Comparison of ENCODE assay signal across 32 cellular contexts in genomic region chr16:80564394-80564793, GRCh38. TPM values are rescaled to one million over a fixed set of nuclear protein-coding genes. Genes with fewer than 3 reads are reported as not detected.
DNase-seq lines count a peak whose midpoint lies in the region; ATAC-seq and TF ChIP-seq lines count a peak whose summit lies in the region.
"Had no signal": no experiment of that assay in that cellular context is flagged by ENCODE, and none has a peak within 500 bp of the region (broad histone marks: within the 10 kb centered on the region; RNA-seq: fewer than 3 reads in every experiment).

No MANE protein-coding gene starts in this region.

- TF ChIP-seq POLR2A in esophagus muscularis mucosa (IDR thresholded peaks at IDR 0.05; ENCODE audit: low read depth) = no peak

- POLR2A ChIA-PET in activated CD8-positive, alpha-beta T cell treated with anti-CD3 and anti-CD28 coated beads for 36 hours (lab: Charles Lee) = interaction anchor here (0.6 to 1.0 kb wide), 2 partner anchors 156 to 261 kb away, joined by 3 read pairs; no protein-coding TSS in a partner anchor
- POLR2A ChIA-PET in naive thymus-derived CD4-positive, alpha-beta T cell (lab: Charles Lee) = interaction anchor here (0.8 to 2.6 kb wide), 4 partner anchors 12 to 23 kb away, joined by 3 to 10 read pairs (median 4); partner anchors contain the start of gene DYNLRB2

- no peaks in the 10 kb centered on the region for H3K9me2 ChIP-seq in DOHH2 (replicated peaks; ENCODE audit: control insufficient read depth, low read length)

- 66% methylated on average over 7 of the region's 7 CpGs for WGBS in esophagus muscularis mucosa

- H3K36me3 Mint-ChIP-seq in activated naive CD4-positive, alpha-beta T cell treated with anti-CD3 and anti-CD28 coated beads, Interleukin-2, amount 10 ng/mL, durations not matched to agents 7 days and 5 days = peaks cover 6% of the 10 kb centered on the region
- H3K36me3 Mint-ChIP-seq in activated CD8-positive, alpha-beta T cell treated with anti-CD3 and anti-CD28 coated beads for 36 hours (ENCODE audit: low read depth) = no peaks in the 10 kb centered on the region
- peaks cover 0 to 18% (median 0%) of the 10 kb centered on the region in 5 donors for H3K36me3 Mint-ChIP-seq in naive thymus-derived CD4-positive, alpha-beta T cell
- H3K36me3 Mint-ChIP-seq: activated CD4-positive, alpha-beta memory T cell treated with anti-CD3 and anti-CD28 coated beads for 36 hours had no signal

- H3K4me1 ChIP-seq in DOHH2 (ENCODE audit: control insufficient read depth, low read length) (peaks cover 9% of the 10 kb centered on the region), esophagus muscularis mucosa (no peaks in the 10 kb centered on the region)
- peaks cover 14 to 17% of the 10 kb centered on the region in 2 donors for H3K4me1 ChIP-seq in naive thymus-derived CD4-positive, alpha-beta T cell (ENCODE audit: control insufficient read depth in 2 of 2, insufficient read depth in 2 of 2, low read length in 2 of 2)
- H3K4me1 ChIP-seq: A549, testis had no signal

- no peak overlapping the region for H3K4me3 Mint-ChIP-seq in activated naive CD4-positive, alpha-beta T cell treated with anti-CD3 and anti-CD28 coated beads, Interleukin-2, amount 10 ng/mL, durations not matched to agents 7 days and 5 days
- H3K4me3 Mint-ChIP-seq in activated CD8-positive, alpha-beta T cell treated with anti-CD3 and anti-CD28 coated beads for 36 hours = no peak overlapping the region
- peak overlapping the region in 9 of 10 donors; percentile 31 to 74 (median 61) for H3K4me3 Mint-ChIP-seq in naive thymus-derived CD4-positive, alpha-beta T cell
- H3K4me3 Mint-ChIP-seq: activated CD4-positive, alpha-beta memory T cell treated with anti-CD3 and anti-CD28 coated beads for 36 hours; endodermal cell had no signal

- peak; percentile 43 for ATAC-seq in activated CD8-positive, alpha-beta T cell treated with anti-CD3 and anti-CD28 coated beads for 36 hours
- ATAC-seq in naive thymus-derived CD4-positive, alpha-beta T cell = peak; percentile 38
- ATAC-seq in GM21447 (IDR thresholded peaks at IDR 0.05; ENCODE audit: unreplicated experiment) = no peak
- ATAC-seq: A549, K562, left ventricle myocardium superior, right cardiac atrium had no signal

- H3K36me3 ChIP-seq in DOHH2 (ENCODE audit: control insufficient read depth, low read length) (no peaks in the 10 kb centered on the region), esophagus muscularis mucosa (no peaks in the 10 kb centered on the region)
- H3K36me3 ChIP-seq in naive thymus-derived CD4-positive, alpha-beta T cell (ENCODE audit: control insufficient read depth in 2 of 3, insufficient read depth in 3 of 3, low read length in 3 of 3) = no peaks in the 10 kb centered on the region
- H3K36me3 ChIP-seq: neutrophil had no signal

- H3K27ac ChIP-seq in DOHH2 (ENCODE audit: low read depth, low read length) (no peak overlapping the region), esophagus muscularis mucosa (replicated peaks in 1 of 4) (no peak overlapping the region)
- H3K27ac ChIP-seq in naive thymus-derived CD4-positive, alpha-beta T cell (ENCODE audit: low read depth, low read length) = peak overlapping the region; percentile 11
- H3K27ac ChIP-seq: A549, neutrophil, testis had no signal

- no peaks in the 10 kb centered on the region for H3K79me2 ChIP-seq in DOHH2 (ENCODE audit: control insufficient read depth, low read length)

- H4K20me1 ChIP-seq in DOHH2 (ENCODE audit: control insufficient read depth, insufficient read depth, low read depth, low read length) = no peaks in the 10 kb centered on the region

- peak overlapping the region; percentile 25; the same call in 1 of the 2 replicates for H3K4me2 ChIP-seq in DOHH2 (ENCODE audit: low read length)
- H3K4me2 ChIP-seq: A549, smooth muscle cell had no signal

- H3F3A ChIP-seq in DOHH2 (ENCODE audit: control insufficient read depth, insufficient read depth) = no peaks in the 10 kb centered on the region

- intact Hi-C loops in activated CD8-positive, alpha-beta T cell treated with anti-CD3 and anti-CD28 coated beads for 36 hours (cut with micrococcal nuclease) = no loop called here
- intact Hi-C loops in naive thymus-derived CD4-positive, alpha-beta T cell (cut with micrococcal nuclease) = loop anchor here in 1 of 2 donors (1.0 kb wide), 1 partner anchor 24 kb away; the partner anchor contains the start of gene DYNLRB2
- intact Hi-C loops in esophagus muscularis mucosa (cut with DNase I) = no loop called here

- H3K9me3 ChIP-seq in DOHH2 (ENCODE audit: control insufficient read depth, insufficient read depth, low read length) (no peaks in the 10 kb centered on the region), esophagus muscularis mucosa (no peaks in the 10 kb centered on the region)
- H3K9me3 ChIP-seq in naive thymus-derived CD4-positive, alpha-beta T cell (ENCODE audit: control insufficient read depth in 2 of 3, low read length in 3 of 3) = no peaks in the 10 kb centered on the region
- H3K9me3 ChIP-seq: A549, neutrophil, testis had no signal

- no peak for TF ChIP-seq EP300 in esophagus muscularis mucosa (IDR thresholded peaks at IDR 0.05)

- peaks cover 5% of the 10 kb centered on the region for H3K9me3 Mint-ChIP-seq in activated naive CD4-positive, alpha-beta T cell treated with anti-CD3 and anti-CD28 coated beads, Interleukin-2, amount 10 ng/mL, durations not matched to agents 7 days and 5 days
- H3K9me3 Mint-ChIP-seq in activated CD8-positive, alpha-beta T cell treated with anti-CD3 and anti-CD28 coated beads for 36 hours = no peaks in the 10 kb centered on the region
- peaks cover 0 to 8% (median 0%) of the 10 kb centered on the region in 11 donors for H3K9me3 Mint-ChIP-seq in naive thymus-derived CD4-positive, alpha-beta T cell
- H3K9me3 Mint-ChIP-seq: activated CD4-positive, alpha-beta memory T cell treated with anti-CD3 and anti-CD28 coated beads for 36 hours; endodermal cell had no signal

- CTCF ChIA-PET in activated naive CD4-positive, alpha-beta T cell treated with anti-CD3 and anti-CD28 coated beads, Interleukin-2, amount 10 ng/mL, durations not matched to agents 7 days and 5 days (lab: Charles Lee) = interaction anchor here (0.8 to 2.7 kb wide), 3 partner anchors 15 to 261 kb away, joined by 3 to 9 read pairs (median 3); no protein-coding TSS in a partner anchor
- CTCF ChIA-PET in activated CD8-positive, alpha-beta T cell treated with anti-CD3 and anti-CD28 coated beads for 36 hours (lab: Charles Lee) = interaction anchor here (1.0 to 2.2 kb wide), 6 partner anchors 15 to 259 kb away, joined by 3 to 12 read pairs (median 4); no protein-coding TSS in a partner anchor
- CTCF ChIA-PET in naive thymus-derived CD4-positive, alpha-beta T cell (lab: Charles Lee) = interaction anchor here (0.6 to 1.0 kb wide), 3 partner anchors 16 to 86 kb away, joined by 3 to 4 read pairs (median 3); no protein-coding TSS in a partner anchor

- H3K27ac Mint-ChIP-seq in activated naive CD4-positive, alpha-beta T cell treated with anti-CD3 and anti-CD28 coated beads, Interleukin-2, amount 10 ng/mL, durations not matched to agents 7 days and 5 days = peak overlapping the region; percentile 40
- peak overlapping the region; percentile 66 for H3K27ac Mint-ChIP-seq in activated CD8-positive, alpha-beta T cell treated with anti-CD3 and anti-CD28 coated beads for 36 hours
- peak overlapping the region in 8 of 9 donors; percentile 60 to 92 (median 83) for H3K27ac Mint-ChIP-seq in naive thymus-derived CD4-positive, alpha-beta T cell
- H3K27ac Mint-ChIP-seq: activated CD4-positive, alpha-beta memory T cell treated with anti-CD3 and anti-CD28 coated beads for 36 hours; activated T-helper 2 cell treated with anti-CD3 and anti-CD28 coated beads, Interferon-gamma antibody, Interleukin-2, Interleukin-4, amounts not matched to agents 10 μg/mL and 5 μg/mL and 100 μg/mL, durations not matched to agents 14 hours and 24 hours and 36 hours; endodermal cell had no signal

- TF ChIP-seq CTCF in DOHH2 (IDR thresholded peaks at IDR 0.05; ENCODE audit: low read depth, low read length, poor library complexity, severe bottlenecking) = no peak
- no peak for TF ChIP-seq CTCF in activated CD8-positive, alpha-beta T cell treated with anti-CD3 and anti-CD28 coated beads for 36 hours (IDR thresholded peaks at IDR 0.05)
- TF ChIP-seq CTCF in esophagus muscularis mucosa (IDR thresholded peaks at IDR 0.05) = no peak

- peaks cover 6% of the 10 kb centered on the region for H3K27me3 Mint-ChIP-seq in activated naive CD4-positive, alpha-beta T cell treated with anti-CD3 and anti-CD28 coated beads, Interleukin-2, amount 10 ng/mL, durations not matched to agents 7 days and 5 days
- H3K27me3 Mint-ChIP-seq in activated CD8-positive, alpha-beta T cell treated with anti-CD3 and anti-CD28 coated beads for 36 hours = no peaks in the 10 kb centered on the region
- peaks cover 0 to 9% (median 0%) of the 10 kb centered on the region in 5 donors for H3K27me3 Mint-ChIP-seq in naive thymus-derived CD4-positive, alpha-beta T cell

- peaks cover 34% of the 10 kb centered on the region for H3K4me1 Mint-ChIP-seq in activated naive CD4-positive, alpha-beta T cell treated with anti-CD3 and anti-CD28 coated beads, Interleukin-2, amount 10 ng/mL, durations not matched to agents 7 days and 5 days
- peaks cover 25% of the 10 kb centered on the region for H3K4me1 Mint-ChIP-seq in activated CD8-positive, alpha-beta T cell treated with anti-CD3 and anti-CD28 coated beads for 36 hours (ENCODE audit: low read depth)
- H3K4me1 Mint-ChIP-seq in naive thymus-derived CD4-positive, alpha-beta T cell = peaks cover 17 to 41% (median 25%) of the 10 kb centered on the region in 7 donors

- H3K4me3 ChIP-seq in DOHH2 (ENCODE audit: low read length) = no peak overlapping the region
- no peak overlapping the region for H3K4me3 ChIP-seq in naive thymus-derived CD4-positive, alpha-beta T cell (ENCODE audit: low read length)
- H3K4me3 ChIP-seq in esophagus muscularis mucosa = no peak overlapping the region
- H3K4me3 ChIP-seq: A549, K562, smooth muscle cell, testis had no signal

- DNase-seq in activated naive CD4-positive, alpha-beta T cell treated with anti-CD3 and anti-CD28 coated beads, Interleukin-2, amount 10 ng/mL, durations not matched to agents 7 days and 5 days = no peak
- no peak for DNase-seq in activated naive CD4-positive, alpha-beta T cell treated with anti-CD3 and anti-CD28 coated beads, Interleukin-2, amount 50 U/mL, for 16 hours
- peak; percentile 22 for DNase-seq in activated CD8-positive, alpha-beta T cell treated with anti-CD3 and anti-CD28 coated beads for 36 hours
- peak in 6 of 9 donors; percentile 5 to 44 (median 33) for DNase-seq in naive thymus-derived CD4-positive, alpha-beta T cell
- no peak for DNase-seq in esophagus muscularis mucosa (ENCODE audit: extremely low spot score)
- DNase-seq in germinal center (ENCODE audit: low spot score) = no peak
- DNase-seq: activated CD4-positive, alpha-beta memory T cell treated with anti-CD3 and anti-CD28 coated beads for 36 hours; central memory CD4-positive, alpha-beta T cell; DMS53; endodermal cell; head of caudate nucleus; kidney; left ventricle myocardium superior; mesendoderm; NCI-H1092 treated with DMSO at 0.1 percent for 48 hours; NCI-H1694 treated with DMSO at 0.1 percent for 48 hours; right cardiac atrium; SHP77 treated with DMSO at 0.1 percent for 48 hours; stimulated activated naive CD4-positive, alpha-beta T cell treated with Interleukin-2 at 50 U/mL for 16 hours; T-helper 9 cell; testis had no signal

- H3K27me3 ChIP-seq in DOHH2 (ENCODE audit: control insufficient read depth, low read length) (no peaks in the 10 kb centered on the region), esophagus muscularis mucosa (peaks cover 0 to 27% (median 0%) of the 10 kb centered on the region in 4 donors)
- no peaks in the 10 kb centered on the region for H3K27me3 ChIP-seq in naive thymus-derived CD4-positive, alpha-beta T cell (ENCODE audit: control insufficient read depth in 2 of 2, insufficient read depth in 2 of 2, low read length in 2 of 2)
- H3K27me3 ChIP-seq: testis had no signal

RNA-seq across cellular contexts. Expression of gene DYNLRB2, which starts 23.6 kb away (rescaled TPM):
- total RNA-seq in activated CD8-positive, alpha-beta T cell treated with anti-CD3 and anti-CD28 coated beads for 36 hours = not detected
- total RNA-seq in naive thymus-derived CD4-positive, alpha-beta T cell = 1 to 10 TPM in 1 of 5 experiments, under 1 TPM in 1, not detected in 3; 0.92 to 1.2 TPM
- polyA plus RNA-seq in naive thymus-derived CD4-positive, alpha-beta T cell = not detected
- not detected for total RNA-seq in esophagus muscularis mucosa
- total RNA-seq: activated CD4-positive, alpha-beta memory T cell treated with anti-CD3 and anti-CD28 coated beads for 36 hours; activated T-helper 2 cell treated with anti-CD3 and anti-CD28 coated beads, Interferon-gamma antibody, Interleukin-2, Interleukin-4, amounts not matched to agents 10 μg/mL and 5 μg/mL and 100 μg/mL, durations not matched to agents 14 hours and 24 hours and 36 hours; endodermal cell; HT1080; K562; left ventricle myocardium superior; M059J; NCI-H460; posterior vena cava had no signal
- polyA plus RNA-seq: A549, K562, right cardiac atrium, smooth muscle cell had no signal

Comparison
In these comparisons a context has a peak if more than half of its experiments do, and no peak if none do; other contexts are left out.
1. DNase-seq: peak in activated CD8-positive, alpha-beta T cell treated with anti-CD3 and anti-CD28 coated beads for 36 hours (single experiment) and naive thymus-derived CD4-positive, alpha-beta T cell (6 of 9); none in activated naive CD4-positive, alpha-beta T cell treated with anti-CD3 and anti-CD28 coated beads, Interleukin-2, amount 10 ng/mL, durations not matched to agents 7 days and 5 days (single experiment), activated naive CD4-positive, alpha-beta T cell treated with anti-CD3 and anti-CD28 coated beads, Interleukin-2, amount 50 U/mL, for 16 hours (single experiment), esophagus muscularis mucosa (single experiment) and germinal center (single experiment).
2. H3K4me3 Mint-ChIP-seq: peak in naive thymus-derived CD4-positive, alpha-beta T cell (9 of 10); none in activated naive CD4-positive, alpha-beta T cell treated with anti-CD3 and anti-CD28 coated beads, Interleukin-2, amount 10 ng/mL, durations not matched to agents 7 days and 5 days (single experiment) and activated CD8-positive, alpha-beta T cell treated with anti-CD3 and anti-CD28 coated beads for 36 hours (single experiment).
3. Peak in every context shown above with its lines, with median percentiles within 50 percentile points of each other: H3K27ac Mint-ChIP-seq.